Comparison of ENCODE assay signal across 11 cellular contexts in genomic region chrX:148991502-148991901, GRCh38.
"Had no signal": no experiment of that assay in that cellular context is flagged by ENCODE, and none has a peak within 500 bp of the region (broad histone marks: within the 10 kb centered on the region; RNA-seq: fewer than 3 reads in every experiment).

No MANE protein-coding gene starts in this region.

- DNase-seq: GM23248, GOT3, H7, H9, HCEC 1CT, HFFc6 had no signal

- H3K36me3 ChIP-seq: HAP-1 had no signal

- H3K4me3 ChIP-seq: GM23248, GM23338, HAP-1 had no signal

- H3K27ac ChIP-seq: GM23248 had no signal

- H2AFZ ChIP-seq: GM23248, GM23338 had no signal

- H3K9me3 Mint-ChIP-seq: GM23338 had no signal

- H3K9me3 ChIP-seq: HAP-1 had no signal

- ATAC-seq: GM23338, HCT116 had no signal

- FAIRE-seq: H1, H54 had no signal

- H3K4me1 ChIP-seq: HAP-1 had no signal

- H3K4me3 Mint-ChIP-seq: GM23338, H9, HFFc6 had no signal

- H3K4me2 ChIP-seq: GM23338 had no signal

- H3K27ac Mint-ChIP-seq: GM23338, H9, HFFc6 had no signal

- H3K9ac ChIP-seq: GM23248 had no signal
